Comparison of ENCODE assay signal across 10 cellular contexts in genomic region chr16:70804153-70804728, GRCh38. TPM values are rescaled to one million over a fixed set of nuclear protein-coding genes. Genes with fewer than 3 reads are reported as not detected.
DNase-seq lines count a peak whose midpoint lies in the region; ATAC-seq and TF ChIP-seq lines count a peak whose summit lies in the region.
"Had no signal": no experiment of that assay in that cellular context is flagged by ENCODE, and none has a peak within 500 bp of the region (broad histone marks: within the 10 kb centered on the region; RNA-seq: fewer than 3 reads in every experiment).

No MANE protein-coding gene starts in this region.

- no peaks in the 10 kb centered on the region for H3K27me3 ChIP-seq in fibroblast of lung (ENCODE audit: control insufficient read depth, insufficient read depth, low read length)
- H3K27me3 ChIP-seq: BLaER1 had no signal

- peak overlapping the region; percentile 65 for H3K27ac ChIP-seq in fibroblast of lung (ENCODE audit: insufficient read depth, low read length)
- H3K27ac ChIP-seq: BLaER1 had no signal

- no peak overlapping the region for H3K4me3 Mint-ChIP-seq in activated naive CD8-positive, alpha-beta T cell treated with anti-CD3 and anti-CD28 coated beads for 36 hours
- no peak overlapping the region for H3K4me3 Mint-ChIP-seq in activated naive CD8-positive, alpha-beta T cell treated with anti-CD3 and anti-CD28 coated beads, Interleukin-2, amount 50 U/mL, for 24 hours
- H3K4me3 Mint-ChIP-seq in immature natural killer cell = no peak overlapping the region

- H3K27ac Mint-ChIP-seq in activated naive CD8-positive, alpha-beta T cell treated with anti-CD3 and anti-CD28 coated beads for 36 hours = peak overlapping the region; percentile 16
- no peak overlapping the region for H3K27ac Mint-ChIP-seq in activated naive CD8-positive, alpha-beta T cell treated with anti-CD3 and anti-CD28 coated beads, Interleukin-2, amount 50 U/mL, for 24 hours
- H3K27ac Mint-ChIP-seq in immature natural killer cell = no peak overlapping the region

- H3K36me3 Mint-ChIP-seq in activated naive CD8-positive, alpha-beta T cell treated with anti-CD3 and anti-CD28 coated beads for 36 hours = peaks cover 4% of the 10 kb centered on the region
- peaks cover 2% of the 10 kb centered on the region for H3K36me3 Mint-ChIP-seq in activated naive CD8-positive, alpha-beta T cell treated with anti-CD3 and anti-CD28 coated beads, Interleukin-2, amount 50 U/mL, for 24 hours (ENCODE audit: low read depth)
- no peaks in the 10 kb centered on the region for H3K36me3 Mint-ChIP-seq in immature natural killer cell

- DNase-seq in activated naive CD8-positive, alpha-beta T cell treated with anti-CD3 and anti-CD28 coated beads for 36 hours = no peak
- DNase-seq in activated naive CD8-positive, alpha-beta T cell treated with anti-CD3 and anti-CD28 coated beads, Interleukin-2, amount 50 U/mL, for 24 hours = no peak
- peak; percentile 19 for DNase-seq in RPMI8226
- DNase-seq in fibroblast of lung (ENCODE audit: low read depth in 2 of 2) = peak; percentile 85 to 92
- no peak for DNase-seq in cerebellar nuclear complex (lab: John Stamatoyannopoulos, UW)
- DNase-seq in immature natural killer cell = no peak
- DNase-seq: NCI-H1694 had no signal

- peaks cover 18% of the 10 kb centered on the region for H3K4me1 Mint-ChIP-seq in activated naive CD8-positive, alpha-beta T cell treated with anti-CD3 and anti-CD28 coated beads for 36 hours
- peaks cover 28% of the 10 kb centered on the region for H3K4me1 Mint-ChIP-seq in activated naive CD8-positive, alpha-beta T cell treated with anti-CD3 and anti-CD28 coated beads, Interleukin-2, amount 50 U/mL, for 24 hours
- H3K4me1 Mint-ChIP-seq in immature natural killer cell = peaks cover 21 to 25% of the 10 kb centered on the region in 2 donors

- no peak overlapping the region for H3K4me2 ChIP-seq in fibroblast of lung (ENCODE audit: extremely low read depth, insufficient read depth, low read length)
- H3K4me2 ChIP-seq: BLaER1 had no signal

- ATAC-seq in activated naive CD8-positive, alpha-beta T cell treated with anti-CD3 and anti-CD28 coated beads, Interleukin-2, amount 50 U/mL, for 24 hours = no peak
- ATAC-seq in HG02884 (IDR thresholded peaks at IDR 0.05; ENCODE audit: unreplicated experiment) (no peak), HG03432 (IDR thresholded peaks at IDR 0.05; ENCODE audit: unreplicated experiment) (no peak)

- H3K79me2 ChIP-seq in fibroblast of lung (ENCODE audit: control insufficient read depth, insufficient read depth, low read length) = peaks cover 15% of the 10 kb centered on the region

- no peak overlapping the region for H3K9ac ChIP-seq in fibroblast of lung (ENCODE audit: insufficient read depth, low read length)
- H3K9ac ChIP-seq: BLaER1 had no signal

- H3K27me3 Mint-ChIP-seq in activated naive CD8-positive, alpha-beta T cell treated with anti-CD3 and anti-CD28 coated beads for 36 hours = peaks cover 11% of the 10 kb centered on the region
- peaks cover 5% of the 10 kb centered on the region for H3K27me3 Mint-ChIP-seq in activated naive CD8-positive, alpha-beta T cell treated with anti-CD3 and anti-CD28 coated beads, Interleukin-2, amount 50 U/mL, for 24 hours
- peaks cover 1 to 7% (median 4%) of the 10 kb centered on the region in 3 donors for H3K27me3 Mint-ChIP-seq in immature natural killer cell (ENCODE audit: low read depth in 3 of 3)

- no peak for TF ChIP-seq CTCF in fibroblast of lung (conservative IDR thresholded peaks at IDR 0.05 in 1 of 2, IDR thresholded peaks at IDR 0.05 in 1 of 2; ENCODE audit: low read depth in 1 of 2, low read length in 2 of 2)

- no peaks in the 10 kb centered on the region for H3K36me3 ChIP-seq in fibroblast of lung (ENCODE audit: control insufficient read depth, insufficient read depth, low read length)
- H3K36me3 ChIP-seq: BLaER1 had no signal

- H2AFZ ChIP-seq in fibroblast of lung (ENCODE audit: low read length) = peak overlapping the region; percentile 48

- no peak overlapping the region for H3K4me3 ChIP-seq in fibroblast of lung (replicated peaks in 1 of 4; ENCODE audit: control extremely low read depth in 1 of 4, insufficient read depth in 1 of 4, low read depth in 3 of 4, low read length in 4 of 4)
- H3K4me3 ChIP-seq: BLaER1 had no signal

- no peaks in the 10 kb centered on the region for H4K20me1 ChIP-seq in fibroblast of lung (ENCODE audit: control insufficient read depth, extremely low read depth, insufficient read depth, low read length)

- no peaks in the 10 kb centered on the region for H3K9me3 ChIP-seq in fibroblast of lung (ENCODE audit: control insufficient read depth, insufficient read depth, low read depth, low read length)

- H3K9me3 Mint-ChIP-seq in activated naive CD8-positive, alpha-beta T cell treated with anti-CD3 and anti-CD28 coated beads for 36 hours = peaks cover 3% of the 10 kb centered on the region
- no peaks in the 10 kb centered on the region for H3K9me3 Mint-ChIP-seq in activated naive CD8-positive, alpha-beta T cell treated with anti-CD3 and anti-CD28 coated beads, Interleukin-2, amount 50 U/mL, for 24 hours
- H3K9me3 Mint-ChIP-seq in immature natural killer cell = no peaks in the 10 kb centered on the region

- peaks cover 6% of the 10 kb centered on the region for H3K4me1 ChIP-seq in fibroblast of lung (ENCODE audit: control insufficient read depth, extremely low read depth, insufficient read depth, low read length)

RNA-seq across cellular contexts. Expression of gene VAC14, which starts 3.3 kb away (rescaled TPM):
- total RNA-seq in activated naive CD8-positive, alpha-beta T cell treated with anti-CD3 and anti-CD28 coated beads for 36 hours = 10 to 100 TPM; 36.0 to 37.5 TPM
- 18.5 and 29.2 TPM in 2 replicates for total RNA-seq in fibroblast of lung
- polyA plus RNA-seq in fibroblast of lung (25.0 and 35.3 TPM in 2 replicates), immature natural killer cell (10 to 100 TPM; 19.1 to 42.2 (median 28.1) TPM)
- 29.7 and 42.1 TPM in 2 replicates for polyA plus RNA-seq in fibroblast of lung (2012)
- 104 and 105 TPM in 2 replicates for polyA minus RNA-seq in fibroblast of lung (ENCODE audit: low replicate concordance)

Comparison
In these comparisons a context has a peak if more than half of its experiments do, and no peak if none do; other contexts are left out.
1. DNase-seq: peak in RPMI8226 (single experiment) and fibroblast of lung (2 of 2); none in activated naive CD8-positive, alpha-beta T cell treated with anti-CD3 and anti-CD28 coated beads for 36 hours (single experiment), activated naive CD8-positive, alpha-beta T cell treated with anti-CD3 and anti-CD28 coated beads, Interleukin-2, amount 50 U/mL, for 24 hours (single experiment), cerebellar nuclear complex (0 of 2) and immature natural killer cell (0 of 3).